In the genomic region with DNA sequence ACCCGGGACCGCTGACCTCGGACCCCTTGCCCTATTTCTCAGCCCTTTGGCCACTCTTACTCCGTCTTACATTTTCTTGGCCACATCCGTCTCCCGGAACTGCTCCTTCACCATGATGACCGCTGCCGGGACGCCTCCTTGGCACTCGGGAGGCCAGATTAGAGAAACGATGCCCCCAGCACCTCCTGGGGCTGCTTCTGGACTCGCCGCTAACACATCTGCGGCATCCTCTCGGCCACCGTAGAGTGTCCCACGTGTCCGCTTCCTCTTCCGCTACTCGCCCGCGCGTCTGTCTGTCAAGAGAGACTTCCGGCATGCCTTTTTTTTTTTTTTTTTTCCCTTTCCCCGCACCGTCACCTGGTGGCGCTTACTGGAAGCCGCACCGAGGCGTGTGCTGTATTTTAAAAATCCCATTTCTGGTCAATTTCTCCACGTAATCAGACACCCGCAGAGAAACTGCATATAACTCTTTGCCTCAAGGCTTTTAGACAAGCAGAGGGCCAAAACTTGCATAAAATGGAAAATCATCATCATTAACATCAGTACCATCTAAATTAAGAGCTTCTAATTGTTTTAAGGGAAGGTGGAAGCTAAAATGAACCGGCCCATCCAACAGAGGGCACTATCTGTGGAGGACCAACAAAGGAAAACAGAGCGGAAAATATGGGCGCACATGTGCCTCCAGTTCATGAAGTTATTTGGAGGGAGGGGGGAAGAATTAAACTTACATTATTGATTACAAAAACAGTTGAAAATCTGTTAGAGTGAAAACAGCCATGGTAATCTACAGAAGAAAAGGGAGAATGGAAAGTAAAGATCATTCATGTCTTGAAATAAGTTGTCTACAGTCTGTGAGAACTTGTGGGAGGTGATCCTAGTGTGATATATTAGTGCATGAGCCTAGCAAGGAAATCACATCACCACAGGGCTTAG, we compare ENCODE assay signal across 8 cellular contexts. TPM values are rescaled to one million over a fixed set of nuclear protein-coding genes. Genes with fewer than 3 reads are reported as not detected.
DNase-seq lines count a peak whose midpoint lies in the region; ATAC-seq, FAIRE-seq and TF ChIP-seq lines count a peak whose summit lies in the region.

A gene (minus strand): TSS at position 222 of the 933 bp plus-strand sequence. CDS start 108 bp downstream, at position 114.

- peak within 1 kb of the TSS; percentile 76 to 98 (median 93) for H3K27ac Mint-ChIP-seq in H9

- no peak within 1 kb of the TSS for H2BK12ac ChIP-seq in H9 (ENCODE audit: insufficient read length, low read depth, low read length)

- H3K14ac ChIP-seq in H9 (ENCODE audit: insufficient read depth, low read length): 0 out of 2 replicates have a peak within 1 kb of the TSS, but pooled peaks have one; percentile 9

- peaks cover 16% of the 10 kb centered on the region for H3K79me2 ChIP-seq in H9 (ENCODE audit: insufficient read depth, low read length)

- no peaks in the 10 kb centered on the region for H3K27me3 Mint-ChIP-seq in H9 (ENCODE audit: low read depth)

- H3K27ac ChIP-seq in H9 (ENCODE audit: insufficient read length, low read depth, low read length) (no peak within 1 kb of the TSS), foreskin keratinocyte (peak within 1 kb of the TSS; percentile 79), subcutaneous abdominal adipose tissue (ENCODE audit: low read depth, low read length) (peak within 1 kb of the TSS; percentile 93)

- no peak within 1 kb of the TSS for H3K4ac ChIP-seq in H9 (ENCODE audit: low read depth, low read length)

- H3K4me3 Mint-ChIP-seq in H9: peak within 1 kb of the TSS; percentile 100

- H2AFZ ChIP-seq in H9 (ENCODE audit: low read length) (peak within 1 kb of the TSS; percentile 84), neuron (ENCODE audit: low read depth, low read length) (peak within 1 kb of the TSS; percentile 47)

- H3K9me3 ChIP-seq in H9 (ENCODE audit: control insufficient read depth, low read depth, low read length) (no peaks in the 10 kb centered on the region), MG63 (no peaks in the 10 kb centered on the region), neuron (ENCODE audit: low read length) (no peaks in the 10 kb centered on the region), subcutaneous abdominal adipose tissue (ENCODE audit: control insufficient read depth in 5 of 5, low read length in 5 of 5) (no peaks in the 10 kb centered on the region)

- ATAC-seq in foreskin keratinocyte: peak; percentile 58

- H4K91ac ChIP-seq in H9 (ENCODE audit: insufficient read length, low read depth, low read length): no peak within 1 kb of the TSS

- H3K56ac ChIP-seq in H9 (ENCODE audit: insufficient read length, low read depth, low read length): no peak within 1 kb of the TSS

- peaks cover 26% of the 10 kb centered on the region for H3K36me3 ChIP-seq in MG63
- peaks cover 20% of the 10 kb centered on the region for H3K36me3 ChIP-seq in neuron (ENCODE audit: insufficient read depth, low read length)
- H3K36me3 ChIP-seq in subcutaneous abdominal adipose tissue (ENCODE audit: control insufficient read depth in 5 of 5, insufficient read depth in 5 of 5, low read length in 5 of 5): peaks cover 10 to 20% (median 15%) of the 10 kb centered on the region in 5 donors

- H4K5ac ChIP-seq in H9 (ENCODE audit: insufficient read length, low read depth, low read length): no peak within 1 kb of the TSS

- peaks cover 11% of the 10 kb centered on the region in 2 experiments for H3K4me1 Mint-ChIP-seq in H9

- peak within 1 kb of the TSS; percentile 68 for H3K4me2 ChIP-seq in H9 (ENCODE audit: insufficient read depth, insufficient read length, low read length)

- H3K9ac ChIP-seq in H9 (ENCODE audit: extremely low read depth, insufficient read length, low read length) (peak within 1 kb of the TSS; percentile 90), subcutaneous abdominal adipose tissue (ENCODE audit: low read length in 5 of 5) (peak within 1 kb of the TSS; percentile 81 to 98 (median 89))

- no peaks in the 10 kb centered on the region; a peak in 2 of 5 replicates for H3K9me3 Mint-ChIP-seq in H9

- H4K20me1 ChIP-seq in H9 (ENCODE audit: control insufficient read depth, insufficient read depth, insufficient read length): no peaks in the 10 kb centered on the region

- no peak within 1 kb of the TSS for H2BK20ac ChIP-seq in H9 (ENCODE audit: low read depth, low read length, poor library complexity, severe bottlenecking)

- peaks cover 6% of the 10 kb centered on the region for H3K79me1 ChIP-seq in H9 (ENCODE audit: insufficient read depth, low read depth, low read length, poor library complexity, severe bottlenecking)

- TF ChIP-seq CTCF in H9 (conservative IDR thresholded peaks at IDR 0.05) (peak; percentile 79), foreskin keratinocyte (conservative IDR thresholded peaks at IDR 0.05) (peak; percentile 83)

- H3K23me2 ChIP-seq in H9 (ENCODE audit: insufficient read length, low read depth, low read length, poor library complexity, severe bottlenecking): peaks cover 8% of the 10 kb centered on the region

- WGBS in H9 (ENCODE audit: extremely low coverage, insufficient read length, low lambda C conversion rate): no CpG with 5 or more reads among the region's 35 CpGs

- H3K27me3 ChIP-seq in H9 (ENCODE audit: insufficient read depth, low read length) (no peaks in the 10 kb centered on the region; the same call in 1 of the 2 replicates), MG63 (no peaks in the 10 kb centered on the region), foreskin keratinocyte (no peaks in the 10 kb centered on the region), neuron (ENCODE audit: insufficient read depth, low read length) (no peaks in the 10 kb centered on the region), subcutaneous abdominal adipose tissue (ENCODE audit: control insufficient read depth in 5 of 5, insufficient read depth in 4 of 5, low read length in 5 of 5) (no peaks in the 10 kb centered on the region)

- H3K4me1 ChIP-seq in H9 (ENCODE audit: insufficient read depth, low read length) (no peaks in the 10 kb centered on the region), foreskin keratinocyte (peaks cover 23% of the 10 kb centered on the region), neuron (ENCODE audit: insufficient read depth, low read length) (peaks cover 13% of the 10 kb centered on the region), subcutaneous abdominal adipose tissue (ENCODE audit: control insufficient read depth in 5 of 5, insufficient read depth in 5 of 5, low read length in 5 of 5) (peaks cover 2 to 33% (median 26%) of the 10 kb centered on the region in 5 donors)

- no peak within 1 kb of the TSS for H4K8ac ChIP-seq in H9 (replicated peaks; ENCODE audit: insufficient read length, low read depth, low read length)

- H3T11ph ChIP-seq in H9 (ENCODE audit: low read length): no peak within 1 kb of the TSS

- H3K4me3 ChIP-seq in MG63 (peak within 1 kb of the TSS; percentile 96), neuron (ENCODE audit: low read length) (peak within 1 kb of the TSS; percentile 70), subcutaneous abdominal adipose tissue (ENCODE audit: low read depth in 1 of 5, low read length in 5 of 5) (peak within 1 kb of the TSS; percentile 91 to 100 (median 99))

- no peak within 1 kb of the TSS for H2BK5ac ChIP-seq in H9 (ENCODE audit: insufficient read length, low read length)

- H3K18ac ChIP-seq in H9 (ENCODE audit: insufficient read length, low read depth, low read length): no peak within 1 kb of the TSS

- H3K36me3 Mint-ChIP-seq in H9 (ENCODE audit: insufficient read depth in 1 of 3, low read depth in 3 of 3): peaks cover 26 to 39% (median 33%) of the 10 kb centered on the region in 3 experiments

- peak; percentile 96 for DNase-seq in H9
- peak; percentile 97 for DNase-seq in MG63
- DNase-seq in SIG-M5 (lab: John Stamatoyannopoulos, UW): peak; percentile 57
- peak; percentile 89 for DNase-seq in activated gamma-delta T cell treated with Interleukin-2 at 50 U/mL for 16 hours
- peak; percentile 90 to 95 for DNase-seq in foreskin keratinocyte

- no peak within 1 kb of the TSS for H2BK15ac ChIP-seq in H9 (ENCODE audit: low read depth, low read length)

- peak; percentile 79 for FAIRE-seq in G401.6 (lab: Jason Lieb, UNC)

- H3K23ac ChIP-seq in H9 (ENCODE audit: insufficient read length, low read depth, low read length): no peak within 1 kb of the TSS

- H2AK5ac ChIP-seq in H9 (ENCODE audit: insufficient read length, low read length): no peak within 1 kb of the TSS

- H2BK120ac ChIP-seq in H9 (ENCODE audit: low read depth, low read length, poor library complexity, severe bottlenecking): no peak within 1 kb of the TSS

RNA-seq across cellular contexts. Expression of the gene that starts here (rescaled TPM):
- total RNA-seq in H9 (2021) (37.6 and 38.0 TPM in 2 replicates), foreskin keratinocyte (21.1 and 21.2 TPM in 2 replicates)
- total RNA-seq in MG63 (2014; rRNA removed; shearing (Covaris generic); ENCODE audit: low replicate concordance): 12.9 and 21.8 TPM in 2 replicates
- polyA plus RNA-seq in foreskin keratinocyte: 7.3 and 7.7 TPM in 2 replicates
